1 cellular context compared by ENCODE assay signal in genomic region chr3:50817756-50818518, GRCh38.
TF ChIP-seq lines count a peak whose summit lies in the region.

No MANE protein-coding gene starts in this region.

TF ChIP-seq in WTC11, 78 proteins besides CTCF, POLR2A, EP300 and RAD21 (continued from another document):
- TF ChIP-seq ZNF121 (CRISPR knock-in tag; IDR thresholded peaks at IDR 0.05) (no peak), RELA (CRISPR knock-in tag; IDR thresholded peaks at IDR 0.05; ENCODE audit: borderline replicate concordance) (no peak), GABPB1 (CRISPR knock-in tag; IDR thresholded peaks at IDR 0.05) (no peak), IRF1 (CRISPR knock-in tag; IDR thresholded peaks at IDR 0.05) (no peak), FOXP4 (CRISPR knock-in tag; IDR thresholded peaks at IDR 0.05) (peak; percentile 21; the same call in 1 of the 2 replicates), ESRRA (CRISPR knock-in tag; IDR thresholded peaks at IDR 0.05; ENCODE audit: borderline replicate concordance) (no peak), HMGXB4 (CRISPR knock-in tag; IDR thresholded peaks at IDR 0.05) (no peak), FOXJ3 (CRISPR knock-in tag; IDR thresholded peaks at IDR 0.05; ENCODE audit: borderline replicate concordance) (no peak), TEAD1 (CRISPR knock-in tag; IDR thresholded peaks at IDR 0.05) (no peak), ZNF423 (CRISPR knock-in tag; IDR thresholded peaks at IDR 0.05) (no peak), ZNF512 (CRISPR knock-in tag; IDR thresholded peaks at IDR 0.05; ENCODE audit: borderline replicate concordance) (no peak), MAX (CRISPR knock-in tag; IDR thresholded peaks at IDR 0.05) (peak; percentile 14; the same call in 1 of the 2 replicates), FOXK1 (CRISPR knock-in tag; IDR thresholded peaks at IDR 0.05) (peak; percentile 53), NR2C2 (CRISPR knock-in tag; IDR thresholded peaks at IDR 0.05) (no peak), FOXP1 (CRISPR knock-in tag; IDR thresholded peaks at IDR 0.05; ENCODE audit: borderline replicate concordance) (no peak), ZBTB43 (CRISPR knock-in tag; IDR thresholded peaks at IDR 0.05) (no peak)
